In genomic region chr7:151368136-151368571, GRCh38 we compare ENCODE assay signal across 8 cellular contexts. TPM values are rescaled to one million over a fixed set of nuclear protein-coding genes. Genes with fewer than 3 reads are reported as not detected.
DNase-seq lines count a peak whose midpoint lies in the region; ATAC-seq and TF ChIP-seq lines count a peak whose summit lies in the region.

No MANE protein-coding gene starts in this region.

- ATAC-seq in GM19468 (IDR thresholded peaks at IDR 0.05; ENCODE audit: extremely low read depth, unreplicated experiment), result peak; percentile 91
- ATAC-seq in HG03565 (IDR thresholded peaks at IDR 0.05; ENCODE audit: unreplicated experiment), result peak; percentile 71
- ATAC-seq in naive thymus-derived CD8-positive, alpha-beta T cell, result peak; percentile 95 to 100
- ATAC-seq in stimulated activated effector memory CD8-positive, alpha-beta T cell treated with anti-CD3 and anti-CD28 coated beads, Interleukin-12 subunit alpha, Interleukin-12 subunit beta, amount 100 ng/mL, for 72 hours, result peak; percentile 99

- H3K4me1 Mint-ChIP-seq in naive thymus-derived CD8-positive, alpha-beta T cell, result peaks cover 8 to 21% (median 20%) of the 10 kb centered on the region in 4 donors
- H3K4me1 Mint-ChIP-seq in stimulated activated effector memory CD8-positive, alpha-beta T cell treated with anti-CD3 and anti-CD28 coated beads, Interleukin-12 subunit alpha, Interleukin-12 subunit beta, amount 100 ng/mL, for 72 hours, result peaks cover 12% of the 10 kb centered on the region

- DNase-seq in DMS114 treated with DMSO at 0.1 percent for 48 hours (lab: John Stamatoyannopoulos, UW; ENCODE audit: unreplicated experiment), result peak; percentile 63
- peak; percentile 36 for DNase-seq in NOMO-1 treated with DMSO at 0.1 percent for 48 hours (lab: John Stamatoyannopoulos, UW; ENCODE audit: unreplicated experiment)
- peak; percentile 78 for DNase-seq in activated CD8-positive, alpha-beta memory T cell treated with anti-CD3 and anti-CD28 coated beads, Interleukin-2, amount 50 U/mL, for 4 hours
- DNase-seq in erythroblast (lab: John Stamatoyannopoulos, UW), result peak; percentile 71 to 83
- DNase-seq in naive thymus-derived CD8-positive, alpha-beta T cell, result peak; percentile 54 to 85 (median 72)
- peak; percentile 77 to 87 for DNase-seq in stimulated activated effector memory CD8-positive, alpha-beta T cell treated with anti-CD3 and anti-CD28 coated beads, Interleukin-12 subunit alpha, Interleukin-12 subunit beta, amount 100 ng/mL, for 72 hours (ENCODE audit: low spot score in 2 of 2)

- H3K27me3 Mint-ChIP-seq in naive thymus-derived CD8-positive, alpha-beta T cell, result no peaks in the 10 kb centered on the region

- no peak for TF ChIP-seq POLR2A in erythroblast (IDR thresholded peaks at IDR 0.05; ENCODE audit: low read length)

- no peaks in the 10 kb centered on the region for H3K9me3 Mint-ChIP-seq in naive thymus-derived CD8-positive, alpha-beta T cell
- H3K9me3 Mint-ChIP-seq in stimulated activated effector memory CD8-positive, alpha-beta T cell treated with anti-CD3 and anti-CD28 coated beads, Interleukin-12 subunit alpha, Interleukin-12 subunit beta, amount 100 ng/mL, for 72 hours, result no peaks in the 10 kb centered on the region

- POLR2A ChIA-PET in naive thymus-derived CD8-positive, alpha-beta T cell (lab: Charles Lee), result interaction anchor here (1.0 to 5.5 kb wide), 2 partner anchors 63 to 80 kb away, joined by 3 to 27 read pairs; no protein-coding TSS in a partner anchor

- H3K27ac Mint-ChIP-seq in naive thymus-derived CD8-positive, alpha-beta T cell, result peak overlapping the region in 4 of 10 donors; percentile 3 to 76 (median 64)
- no peak overlapping the region for H3K27ac Mint-ChIP-seq in stimulated activated effector memory CD8-positive, alpha-beta T cell treated with anti-CD3 and anti-CD28 coated beads, Interleukin-12 subunit alpha, Interleukin-12 subunit beta, amount 100 ng/mL, for 72 hours

- H3K36me3 Mint-ChIP-seq in naive thymus-derived CD8-positive, alpha-beta T cell, result peaks cover 3 to 48% (median 16%) of the 10 kb centered on the region in 3 donors
- H3K36me3 Mint-ChIP-seq in stimulated activated effector memory CD8-positive, alpha-beta T cell treated with anti-CD3 and anti-CD28 coated beads, Interleukin-12 subunit alpha, Interleukin-12 subunit beta, amount 100 ng/mL, for 72 hours, result peaks cover 53% of the 10 kb centered on the region

- peak overlapping the region in 1 of 10 donors; percentile 8 for H3K4me3 Mint-ChIP-seq in naive thymus-derived CD8-positive, alpha-beta T cell
- no peak overlapping the region for H3K4me3 Mint-ChIP-seq in stimulated activated effector memory CD8-positive, alpha-beta T cell treated with anti-CD3 and anti-CD28 coated beads, Interleukin-12 subunit alpha, Interleukin-12 subunit beta, amount 100 ng/mL, for 72 hours

RNA-seq across cellular contexts. Expression of gene NUB1, which starts 26.5 kb away (rescaled TPM):
- 100 to 1,000 TPM in 1 of 2 experiments, 10 to 100 TPM in 1; 95.8 to 109 TPM for total RNA-seq in naive thymus-derived CD8-positive, alpha-beta T cell
- polyA plus RNA-seq in naive thymus-derived CD8-positive, alpha-beta T cell, result 10 to 100 TPM; 66.1 to 70.7 (median 68.8) TPM

RNA-seq across cellular contexts. Expression of gene WDR86, which starts 41.7 kb away (rescaled TPM):
- under 1 TPM; 0.47 to 0.85 TPM for total RNA-seq in naive thymus-derived CD8-positive, alpha-beta T cell
- polyA plus RNA-seq in naive thymus-derived CD8-positive, alpha-beta T cell, result 1 to 10 TPM in 1 of 3 donors, under 1 TPM in 2; 0.67 to 1.2 (median 0.81) TPM

Comparison
In these comparisons a context has a peak if more than half of its experiments do, and no peak if none do; other contexts are left out.
1. Peak in every context shown above with its lines: DNase-seq and ATAC-seq.